In genomic region chr6:47371139-47371874, GRCh38 we compare ENCODE assay signal across 1 cellular context.
TF ChIP-seq lines count a peak whose summit lies in the region.

No MANE protein-coding gene starts in this region.

TF ChIP-seq in GM23338, 12 proteins besides CTCF, POLR2A, EP300 and RAD21:
- TF ChIP-seq ZNF462 (CRISPR knock-in tag; IDR thresholded peaks at IDR 0.05) (no peak), POLR2AphosphoS5 (IDR thresholded peaks at IDR 0.05; ENCODE audit: low read depth) (no peak), STAT1 (IDR thresholded peaks at IDR 0.05; ENCODE audit: unreplicated experiment) (no peak), EZH2phosphoT487 (IDR thresholded peaks at IDR 0.05; ENCODE audit: unreplicated experiment) (no peak), REST (IDR thresholded peaks at IDR 0.05; ENCODE audit: unreplicated experiment) (no peak), EZH2 (IDR thresholded peaks at IDR 0.05; ENCODE audit: low read depth, unreplicated experiment) (no peak), CREB1 (CRISPR knock-in tag; IDR thresholded peaks at IDR 0.05; ENCODE audit: low read depth) (no peak), ZNF114 (CRISPR knock-in tag; IDR thresholded peaks at IDR 0.05) (no peak), NANOG (IDR thresholded peaks at IDR 0.05; ENCODE audit: borderline replicate concordance) (no peak), ZNF331 (CRISPR knock-in tag; IDR thresholded peaks at IDR 0.05; ENCODE audit: low read depth) (no peak), JUNB (IDR thresholded peaks at IDR 0.05; ENCODE audit: unreplicated experiment) (no peak), ETS1 (IDR thresholded peaks at IDR 0.05) (no peak)
